24 cellular contexts compared by ENCODE assay signal in the genomic region with DNA sequence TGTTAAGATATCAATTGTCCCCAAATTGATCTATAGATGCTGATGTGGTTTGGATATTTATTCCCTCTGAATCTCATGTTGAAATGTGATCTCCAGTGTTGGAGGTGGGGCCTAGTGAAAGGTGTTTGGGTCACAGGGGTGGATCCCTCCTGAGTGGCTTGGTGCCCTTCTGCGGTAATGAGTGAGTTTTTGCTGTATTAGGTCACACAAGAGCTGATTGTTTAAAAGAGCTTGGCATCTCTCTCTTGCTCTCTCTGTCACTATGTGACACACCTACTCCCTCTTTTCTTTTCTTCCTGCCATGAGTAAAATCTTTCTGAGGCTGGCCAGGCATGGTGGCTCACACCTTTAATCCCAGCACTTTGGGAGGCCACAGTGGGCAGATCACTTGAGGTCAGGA.
"Had no signal": no experiment of that assay in that cellular context is flagged by ENCODE, and none has a peak within 500 bp of the region (broad histone marks: within the 10 kb centered on the region; RNA-seq: fewer than 3 reads in every experiment).

No MANE protein-coding gene starts in this region.

- H3K36me3 ChIP-seq: sigmoid colon, thoracic aorta, upper lobe of left lung had no signal

- H3K27ac ChIP-seq: body of pancreas, dorsolateral prefrontal cortex, epithelial cell of prostate, parathyroid adenoma, sigmoid colon, thoracic aorta, upper lobe of left lung had no signal

- DNase-seq: activated CD4-positive, alpha-beta T cell treated with anti-CD3 and anti-CD28 coated beads for 4 hours; activated CD8-positive, alpha-beta T cell treated with anti-CD3 and anti-CD28 coated beads for 36 hours; activated naive CD4-positive, alpha-beta T cell; activated naive CD8-positive, alpha-beta T cell treated with anti-CD3 and anti-CD28 coated beads for 36 hours; activated T-cell treated with anti-CD3 and anti-CD28 coated beads, Interleukin-2, amount 50 U/mL, for 1 hour; body of pancreas; central memory CD4-positive, alpha-beta T cell; dorsolateral prefrontal cortex; head of caudate nucleus; sigmoid colon; stimulated activated CD4-positive, alpha-beta T cell treated with anti-CD3 and anti-CD28 coated beads, Interleukin-4, amount 100 ng/mL, for 4 hours; upper lobe of left lung had no signal

- H3K9me3 ChIP-seq: body of pancreas, sigmoid colon, thoracic aorta, upper lobe of left lung had no signal

- FAIRE-seq: colon, keratinocyte, TTC549 had no signal

- H3K4me3 Mint-ChIP-seq: activated CD8-positive, alpha-beta T cell treated with anti-CD3 and anti-CD28 coated beads for 36 hours; activated naive CD8-positive, alpha-beta T cell treated with anti-CD3 and anti-CD28 coated beads for 36 hours; activated T-helper 17 cell treated with anti-CD3 and anti-CD28 coated beads, Interleukin-2, amount 50 U/mL, for 72 hours; mesothelial cell of epicardium; nephron; stimulated activated memory B cell treated with anti-CD40 and anti-IgM and Interleukin-4, amounts not matched to agents 10 μg/mL and 1 μg/mL and 100 μg/mL, for 72 hours had no signal

- H3K9me3 Mint-ChIP-seq: activated CD8-positive, alpha-beta T cell treated with anti-CD3 and anti-CD28 coated beads for 36 hours had no signal

- H3K27me3 ChIP-seq: body of pancreas, dorsolateral prefrontal cortex, sigmoid colon, upper lobe of left lung had no signal

- H3K9ac ChIP-seq: parathyroid adenoma had no signal

- H3K27ac Mint-ChIP-seq: activated CD8-positive, alpha-beta T cell treated with anti-CD3 and anti-CD28 coated beads for 36 hours; activated naive CD8-positive, alpha-beta T cell treated with anti-CD3 and anti-CD28 coated beads for 36 hours; activated T-helper 17 cell treated with anti-CD3 and anti-CD28 coated beads, Interleukin-2, amount 50 U/mL, for 72 hours; mesothelial cell of epicardium; nephron; stimulated activated memory B cell treated with anti-CD40 and anti-IgM and Interleukin-4, amounts not matched to agents 10 μg/mL and 1 μg/mL and 100 μg/mL, for 72 hours had no signal

- H3K4me1 Mint-ChIP-seq: activated naive CD8-positive, alpha-beta T cell treated with anti-CD3 and anti-CD28 coated beads for 36 hours; activated T-helper 17 cell treated with anti-CD3 and anti-CD28 coated beads, Interleukin-2, amount 50 U/mL, for 72 hours; mesothelial cell of epicardium; nephron; stimulated activated memory B cell treated with anti-CD40 and anti-IgM and Interleukin-4, amounts not matched to agents 10 μg/mL and 1 μg/mL and 100 μg/mL, for 72 hours had no signal

- ATAC-seq: activated CD8-positive, alpha-beta T cell treated with anti-CD3 and anti-CD28 coated beads for 36 hours; activated T-helper 17 cell treated with anti-CD3 and anti-CD28 coated beads, Interleukin-2, amount 50 U/mL, for 72 hours; body of pancreas; left lobe of liver; stimulated activated memory B cell treated with anti-CD40 and anti-IgM and Interleukin-4, amounts not matched to agents 10 μg/mL and 1 μg/mL and 100 μg/mL, for 72 hours had no signal

- H3K4me3 ChIP-seq: body of pancreas, dorsolateral prefrontal cortex, lung, sigmoid colon, thoracic aorta, upper lobe of left lung had no signal

- H3K27me3 Mint-ChIP-seq: activated CD8-positive, alpha-beta T cell treated with anti-CD3 and anti-CD28 coated beads for 36 hours; activated naive CD8-positive, alpha-beta T cell treated with anti-CD3 and anti-CD28 coated beads for 36 hours; activated T-helper 17 cell treated with anti-CD3 and anti-CD28 coated beads, Interleukin-2, amount 50 U/mL, for 72 hours; stimulated activated memory B cell treated with anti-CD40 and anti-IgM and Interleukin-4, amounts not matched to agents 10 μg/mL and 1 μg/mL and 100 μg/mL, for 72 hours had no signal

- H3K4me1 ChIP-seq: body of pancreas, parathyroid adenoma, sigmoid colon, upper lobe of left lung had no signal

- H3K79me2 ChIP-seq: parathyroid adenoma had no signal

- H2AFZ ChIP-seq: parathyroid adenoma had no signal
